ENCODE assay signal across 9 cellular contexts in the genomic region with DNA sequence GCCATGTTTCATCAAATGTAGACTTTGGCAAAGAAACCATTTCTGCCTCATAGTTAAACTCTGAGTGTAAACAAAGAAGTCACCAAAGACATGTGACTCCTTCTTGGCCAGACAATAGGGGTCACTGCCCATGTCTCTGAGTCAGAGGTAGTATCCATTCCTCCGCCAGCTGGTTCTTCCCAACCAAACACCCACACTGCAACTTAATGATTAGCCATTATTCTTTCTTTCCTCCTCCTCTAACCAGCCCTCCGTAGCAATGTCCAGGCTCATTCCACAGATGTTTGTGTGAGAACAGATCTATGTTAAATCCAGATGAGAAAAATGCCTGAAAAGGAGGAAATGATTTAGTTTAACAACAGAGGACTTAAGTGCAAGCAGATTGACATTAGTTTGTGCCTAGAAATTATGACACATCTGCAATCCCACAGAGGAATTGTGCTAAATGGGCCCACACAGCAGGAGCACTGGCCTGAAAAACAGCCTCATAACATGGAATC.
A peak's percentile ranks its signal among the peaks of the same experiment; 100 is the strongest.
DNase-seq lines count a peak whose midpoint lies in the region; ATAC-seq and TF ChIP-seq lines count a peak whose summit lies in the region.
"Had no signal": no experiment of that assay in that cellular context is flagged by ENCODE, and none has a peak within 500 bp of the region (broad histone marks: within the 10 kb centered on the region; RNA-seq: fewer than 3 reads in every experiment).

No MANE protein-coding gene starts in this region.

- H3K4me3 ChIP-seq in fibroblast of pulmonary artery (replicated peaks; ENCODE audit: low read depth, low read length): no peak overlapping the region
- H3K4me3 ChIP-seq: skin epidermis had no signal

- TF ChIP-seq POLR2A in erythroblast (IDR thresholded peaks at IDR 0.05; ENCODE audit: low read length): no peak

- no peak for TF ChIP-seq CTCF in fibroblast of pulmonary artery (IDR thresholded peaks at IDR 0.05; ENCODE audit: low read length, missing control alignments)

- ATAC-seq in GM18861 (IDR thresholded peaks at IDR 0.05; ENCODE audit: unreplicated experiment) (no peak), HG03139 (IDR thresholded peaks at IDR 0.05; ENCODE audit: unreplicated experiment) (no peak)

- DNase-seq in COLO829 (ENCODE audit: low spot score): peak; percentile 91
- DNase-seq in RPMI7951 (ENCODE audit: low read depth): peak; percentile 97
- peak; percentile 98 for DNase-seq in fibroblast of pulmonary artery (ENCODE audit: low read depth)
- peak; percentile 92 for DNase-seq in non-pigmented ciliary epithelial cell (ENCODE audit: low read depth)
- no peak for DNase-seq in COLO668 (lab: John Stamatoyannopoulos, UW; ENCODE audit: unreplicated experiment)
- no peak for DNase-seq in erythroblast (lab: John Stamatoyannopoulos, UW)

Comparison
In these comparisons a context has a peak if more than half of its experiments do, and no peak if none do; other contexts are left out.
1. DNase-seq: peak in COLO829 (single experiment), RPMI7951 (single experiment), fibroblast of pulmonary artery (single experiment) and non-pigmented ciliary epithelial cell (single experiment); none in COLO668 (single experiment) and erythroblast (0 of 2).